In genomic region chr4:41258783-41259182, GRCh38 we compare ENCODE assay signal across 9 cellular contexts. TPM values are rescaled to one million over a fixed set of nuclear protein-coding genes. Genes with fewer than 3 reads are reported as not detected.
A peak's percentile ranks its signal among the peaks of the same experiment; 100 is the strongest.
DNase-seq lines count a peak whose midpoint lies in the region; ATAC-seq, FAIRE-seq and TF ChIP-seq lines count a peak whose summit lies in the region.
"Had no signal": no experiment of that assay in that cellular context is flagged by ENCODE, and none has a peak within 500 bp of the region (broad histone marks: within the 10 kb centered on the region; RNA-seq: fewer than 3 reads in every experiment).

No MANE protein-coding gene starts in this region.

- BruUV-seq in PC-3 (replicated peaks; lab: Mats Ljungman, UMichigan): no TSS peak

- H3K4me3 Mint-ChIP-seq in H9 (peak overlapping the region; percentile 89 to 96), osteocyte (ENCODE audit: unreplicated experiment) (peak overlapping the region; percentile 80)

- no peaks in the 10 kb centered on the region for H3K9me2 ChIP-seq in PC-3 (replicated peaks; ENCODE audit: low read length)

- H3K4me2 ChIP-seq in H9 (ENCODE audit: insufficient read depth, insufficient read length, low read length): peak overlapping the region; percentile 73
- H3K4me2 ChIP-seq in PC-3 (ENCODE audit: low read length): no peak overlapping the region

- H3K4me1 ChIP-seq in H9 (ENCODE audit: insufficient read depth, low read length): no peaks in the 10 kb centered on the region; the same call in 1 of the 2 replicates
- H3K4me1 ChIP-seq in PC-3 (ENCODE audit: insufficient read depth, low read length): no peaks in the 10 kb centered on the region

- no peak overlapping the region for H2BK20ac ChIP-seq in H9 (ENCODE audit: low read depth, low read length, poor library complexity, severe bottlenecking)

- H3K36me3 Mint-ChIP-seq in H9 (ENCODE audit: insufficient read depth in 1 of 3, low read depth in 3 of 3): peaks cover 49 to 60% (median 60%) of the 10 kb centered on the region in 3 experiments
- peaks cover 24% of the 10 kb centered on the region for H3K36me3 Mint-ChIP-seq in osteocyte (ENCODE audit: unreplicated experiment)
- H3K36me3 Mint-ChIP-seq: IgD-negative memory B cell had no signal

- WGBS in H9 (ENCODE audit: extremely low coverage, insufficient read length, low lambda C conversion rate): no CpG with 5 or more reads among the region's 5 CpGs

- no peak overlapping the region for H3K14ac ChIP-seq in H9 (ENCODE audit: insufficient read depth, low read length)

- H4K5ac ChIP-seq in H9 (ENCODE audit: insufficient read length, low read depth, low read length): no peak overlapping the region

- no peaks in the 10 kb centered on the region for H3F3A ChIP-seq in PC-3 (ENCODE audit: low read length, unreplicated experiment)

- H2BK15ac ChIP-seq in H9 (ENCODE audit: low read depth, low read length): no peak overlapping the region

- no peak overlapping the region for H3K56ac ChIP-seq in H9 (ENCODE audit: insufficient read length, low read depth, low read length)

- H3K4ac ChIP-seq in H9 (ENCODE audit: low read depth, low read length): no peak overlapping the region

- no peak overlapping the region for H3K18ac ChIP-seq in H9 (ENCODE audit: insufficient read length, low read depth, low read length)

- H3K9ac ChIP-seq in H9 (ENCODE audit: extremely low read depth, insufficient read length, low read length) (peak overlapping the region; percentile 38), PC-3 (ENCODE audit: low read length) (no peak overlapping the region; the same call in 1 of the 2 replicates)

- H3K9me3 ChIP-seq in H9 (ENCODE audit: control insufficient read depth, low read depth, low read length) (no peaks in the 10 kb centered on the region), PC-3 (ENCODE audit: low read length) (no peaks in the 10 kb centered on the region)

- H3K9me3 Mint-ChIP-seq in H9: no peaks in the 10 kb centered on the region
- H3K9me3 Mint-ChIP-seq in osteocyte (ENCODE audit: unreplicated experiment): no peaks in the 10 kb centered on the region
- H3K9me3 Mint-ChIP-seq: IgD-negative memory B cell had no signal

- no peak overlapping the region for H4K8ac ChIP-seq in H9 (replicated peaks; ENCODE audit: insufficient read length, low read depth, low read length)

- no peak overlapping the region for H3T11ph ChIP-seq in H9 (ENCODE audit: low read length)

- no peak overlapping the region for H3K4me3 ChIP-seq in PC-3 (ENCODE audit: low read length)

- DNase-seq in AG20443 (ENCODE audit: low spot score) (peak; percentile 79), H9 (peak; percentile 41), PC-3 (peak; percentile 69), fibroblast of gingiva (ENCODE audit: low read depth) (peak; percentile 65), osteocyte (ENCODE audit: extremely low spot score, unreplicated experiment) (no peak), GM19239 (ENCODE audit: insufficient read length, low spot score) (no peak)

- TF ChIP-seq CTCF in H9 (conservative IDR thresholded peaks at IDR 0.05): peak; percentile 50; the same call in 2 of the 3 replicates
- peak; percentile 64 for TF ChIP-seq CTCF in PC-3 (conservative IDR thresholded peaks at IDR 0.05; ENCODE audit: low read depth, low read length)
- peak; percentile 54 for TF ChIP-seq CTCF in osteocyte (IDR thresholded peaks at IDR 0.05)

- no peaks in the 10 kb centered on the region for H3K27me3 Mint-ChIP-seq in H9 (ENCODE audit: low read depth)
- peaks cover 14% of the 10 kb centered on the region for H3K27me3 Mint-ChIP-seq in osteocyte (ENCODE audit: unreplicated experiment)

- H2AK5ac ChIP-seq in H9 (ENCODE audit: insufficient read length, low read length): no peak overlapping the region

- peaks cover 13% of the 10 kb centered on the region for H3K23me2 ChIP-seq in H9 (ENCODE audit: insufficient read length, low read depth, low read length, poor library complexity, severe bottlenecking)

- CTCF ChIA-PET in PC-3 (lab: Charles Lee): interaction anchor here (0.6 to 1.3 kb wide), 4 partner anchors 9 to 678 kb away, joined by 3 to 6 read pairs (median 3); no protein-coding TSS in a partner anchor

- H3K27ac ChIP-seq in H9 (ENCODE audit: insufficient read length, low read depth, low read length) (peak overlapping the region; percentile 47), PC-3 (ENCODE audit: low read length) (no peak overlapping the region)

- no peak overlapping the region for H2BK12ac ChIP-seq in H9 (ENCODE audit: insufficient read length, low read depth, low read length)

- H3K79me1 ChIP-seq in H9 (ENCODE audit: insufficient read depth, low read depth, low read length, poor library complexity, severe bottlenecking): no peaks in the 10 kb centered on the region

- H3K23ac ChIP-seq in H9 (ENCODE audit: insufficient read length, low read depth, low read length): no peak overlapping the region

- H3K4me1 Mint-ChIP-seq in H9 (peaks cover 20 to 30% of the 10 kb centered on the region in 2 experiments), osteocyte (ENCODE audit: unreplicated experiment) (peaks cover 24% of the 10 kb centered on the region)

- H4K91ac ChIP-seq in H9 (ENCODE audit: insufficient read length, low read depth, low read length): no peak overlapping the region

- H3K27me3 ChIP-seq in H9 (ENCODE audit: insufficient read depth, low read length) (no peaks in the 10 kb centered on the region), PC-3 (ENCODE audit: low read length) (no peaks in the 10 kb centered on the region)

- H2BK5ac ChIP-seq in H9 (ENCODE audit: insufficient read length, low read length): no peak overlapping the region

- no peaks in the 10 kb centered on the region; the same call in 1 of the 2 replicates for H3K79me2 ChIP-seq in H9 (ENCODE audit: insufficient read depth, low read length)
- no peaks in the 10 kb centered on the region for H3K79me2 ChIP-seq in PC-3 (ENCODE audit: low read length)

- peak; percentile 63; the same call in 1 of the 2 replicates for ATAC-seq in PC-3
- no peak for ATAC-seq in HG03432 (IDR thresholded peaks at IDR 0.05; ENCODE audit: unreplicated experiment)
- ATAC-seq in GM18868 (IDR thresholded peaks at IDR 0.05; ENCODE audit: unreplicated experiment): no peak

- intact Hi-C loops in PC-3 (cut with micrococcal nuclease): no loop called here

- no peaks in the 10 kb centered on the region for H3K36me3 ChIP-seq in PC-3 (ENCODE audit: low read depth, low read length)

- H3K27ac Mint-ChIP-seq in H9 (peak overlapping the region; percentile 34 to 94 (median 90); a peak in 6 of 7 replicates), osteocyte (ENCODE audit: unreplicated experiment) (peak overlapping the region; percentile 45)
- H3K27ac Mint-ChIP-seq: IgD-negative memory B cell had no signal

- FAIRE-seq in GM19239 (lab: Jason Lieb, UNC): no peak

- H2BK120ac ChIP-seq in H9 (ENCODE audit: low read depth, low read length, poor library complexity, severe bottlenecking): no peak overlapping the region

- POLR2A ChIA-PET in PC-3 (lab: Charles Lee; ENCODE audit: unreplicated experiment): no interaction called here

- H2AFZ ChIP-seq in H9 (ENCODE audit: low read length) (no peak overlapping the region), PC-3 (ENCODE audit: low read length) (peak overlapping the region; percentile 69; the same call in 1 of the 2 replicates)

- H4K20me1 ChIP-seq in H9 (ENCODE audit: control insufficient read depth, insufficient read depth, insufficient read length) (no peaks in the 10 kb centered on the region), PC-3 (ENCODE audit: low read length) (no peaks in the 10 kb centered on the region)

RNA-seq across cellular contexts. Expression of gene UCHL1, which starts 2.1 kb away (rescaled TPM):
- total RNA-seq in H9 (2021) (513 and 522 TPM in 2 replicates), PC-3 (2014; rRNA removed) (0.63 and 1.8 TPM in 2 replicates), osteocyte (167 and 168 TPM in 2 replicates)

RNA-seq across cellular contexts. Expression of gene APBB2, which starts 44.4 kb away (rescaled TPM):
- total RNA-seq in H9 (2021) (36.3 and 39.6 TPM in 2 replicates), PC-3 (2014; rRNA removed) (24.7 and 26.7 TPM in 2 replicates), osteocyte (56.2 and 62.0 TPM in 2 replicates)

Comparison
In these comparisons a context has a peak if more than half of its experiments do, and no peak if none do; other contexts are left out.
1. DNase-seq: peak in AG20443 (single experiment), H9 (single experiment), PC-3 (single experiment) and fibroblast of gingiva (single experiment); none in osteocyte (single experiment) and GM19239 (single experiment).
2. RNA of gene UCHL1, which starts 2.1 kb away (total RNA-seq): 513 to 522 TPM in H9 and 167 to 168 TPM in osteocyte; 0.63 to 1.8 TPM in PC-3; every median in the first group is over 10 times any median in the second.
3. Peak in every context shown above with its lines, with median percentiles within 50 percentile points of each other: CTCF ChIP-seq.